Comparison of ENCODE assay signal across 8 cellular contexts in the genomic region with DNA sequence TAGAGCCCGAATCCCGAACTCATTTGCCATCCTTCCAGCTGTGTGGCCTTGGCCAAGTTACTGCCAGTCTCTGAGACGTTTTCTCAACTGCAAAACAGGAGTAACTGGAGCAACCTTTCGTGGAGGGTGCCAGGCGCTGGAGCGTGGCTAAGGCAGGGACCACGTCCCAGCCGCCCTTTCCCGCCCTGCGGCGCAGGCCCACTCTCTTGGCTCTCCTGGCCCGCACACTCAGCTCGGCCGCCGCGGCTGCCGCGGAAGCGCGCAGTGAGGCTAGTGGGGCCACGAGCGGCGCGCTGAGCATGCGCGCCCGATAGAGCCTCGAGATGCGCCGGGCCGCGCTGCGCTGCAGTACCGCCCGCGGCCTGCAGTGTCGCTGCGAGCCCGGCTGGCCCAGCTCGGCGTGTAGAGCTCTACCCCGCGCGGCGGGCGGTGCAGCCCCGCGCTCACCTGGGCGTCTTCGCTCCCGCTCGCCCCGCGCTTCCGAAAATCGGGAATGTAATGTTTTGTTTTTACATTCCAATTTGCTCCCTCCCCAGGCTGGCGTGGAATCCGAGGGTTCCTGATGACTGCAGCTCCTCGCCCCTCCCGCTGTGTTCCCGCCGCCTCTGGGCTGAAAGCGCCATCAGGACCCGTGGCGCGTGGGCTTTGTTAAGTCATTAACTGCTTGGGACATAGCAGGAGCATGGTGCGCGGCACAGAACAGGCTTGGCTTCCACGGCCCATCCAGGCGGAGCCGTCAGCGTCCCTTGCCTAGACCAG. TPM values are rescaled to one million over a fixed set of nuclear protein-coding genes. Genes with fewer than 3 reads are reported as not detected.
A peak's percentile ranks its signal among the peaks of the same experiment; 100 is the strongest.
DNase-seq lines count a peak whose midpoint lies in the region; ATAC-seq and TF ChIP-seq lines count a peak whose summit lies in the region.

No MANE protein-coding gene starts in this region.

- peaks cover 6% of the 10 kb centered on the region for H3K36me3 Mint-ChIP-seq in activated CD4-positive, alpha-beta T cell treated with anti-CD3 and anti-CD28 coated beads for 36 hours (ENCODE audit: low read depth)

- no peaks in the 10 kb centered on the region for H3K9me3 ChIP-seq in right lobe of liver

- DNase-seq in DMS114 treated with DMSO at 0.1 percent for 48 hours (lab: John Stamatoyannopoulos, UW; ENCODE audit: unreplicated experiment) (peak; percentile 26), HuH-7 (ENCODE audit: low spot score) (peak; percentile 78), coronary artery (ENCODE audit: low spot score) (no peak), right lobe of liver (peak in 2 of 3 donors; percentile 57 to 68), NCI-H187 (lab: John Stamatoyannopoulos, UW) (no peak)
- peak; percentile 87 for DNase-seq in activated CD4-positive, alpha-beta T cell treated with anti-CD3 and anti-CD28 coated beads for 36 hours
- peak in 2 of 3 donors; percentile 29 to 62 for DNase-seq in stimulated activated CD4-positive, alpha-beta T cell treated with anti-CD3 and anti-CD28 coated beads, TNF-alpha, amount 100 ng/mL, for 48 hours (ENCODE audit: low read depth in 3 of 3)

- H3K36me3 ChIP-seq in right lobe of liver: no peaks in the 10 kb centered on the region

- no peak overlapping the region for H3K27ac Mint-ChIP-seq in activated CD4-positive, alpha-beta T cell treated with anti-CD3 and anti-CD28 coated beads for 36 hours

- no peaks in the 10 kb centered on the region for H3K4me1 ChIP-seq in right lobe of liver

- H3K27ac ChIP-seq in coronary artery (no peak overlapping the region), right lobe of liver (no peak overlapping the region)

- peaks cover 25% of the 10 kb centered on the region for H3K4me1 Mint-ChIP-seq in activated CD4-positive, alpha-beta T cell treated with anti-CD3 and anti-CD28 coated beads for 36 hours

- H3K4me3 ChIP-seq in coronary artery (peak overlapping the region; percentile 60), right lobe of liver (peak overlapping the region in 2 of 3 donors; percentile 12 to 40)

- H3K27me3 Mint-ChIP-seq in activated CD4-positive, alpha-beta T cell treated with anti-CD3 and anti-CD28 coated beads for 36 hours: peaks cover 39% of the 10 kb centered on the region

- TF ChIP-seq CTCF in coronary artery (IDR thresholded peaks at IDR 0.05): peak; percentile 90
- peak; percentile 57 to 96 (median 75) for TF ChIP-seq CTCF in right lobe of liver (IDR thresholded peaks at IDR 0.05)

- H3K9me3 Mint-ChIP-seq in activated CD4-positive, alpha-beta T cell treated with anti-CD3 and anti-CD28 coated beads for 36 hours (ENCODE audit: low read depth): peaks cover 8% of the 10 kb centered on the region

- WGBS in right lobe of liver (ENCODE audit: insufficient coverage, low coverage, low lambda C conversion rate, missing lambda C conversion rate): 9% methylated on average over 22 of the region's 72 CpGs

- CTCF ChIA-PET in activated CD4-positive, alpha-beta T cell treated with anti-CD3 and anti-CD28 coated beads for 36 hours (lab: Charles Lee): interaction anchor here (0.6 to 3.6 kb wide), 24 partner anchors 12 to 1020 kb away, joined by 3 to 20 read pairs (median 4); no protein-coding TSS in a partner anchor

- H3K27me3 ChIP-seq in right lobe of liver: peaks cover 0 to 13% of the 10 kb centered on the region in 2 donors

- ATAC-seq in GM21423 (IDR thresholded peaks at IDR 0.05; ENCODE audit: unreplicated experiment): peak; percentile 69
- peak; percentile 84 for ATAC-seq in activated CD4-positive, alpha-beta T cell treated with anti-CD3 and anti-CD28 coated beads for 36 hours
- ATAC-seq in right lobe of liver: peak; percentile 88 to 94 (median 92)

- H3K4me3 Mint-ChIP-seq in activated CD4-positive, alpha-beta T cell treated with anti-CD3 and anti-CD28 coated beads for 36 hours: peak overlapping the region; percentile 75

- intact Hi-C loops in activated CD4-positive, alpha-beta T cell treated with anti-CD3 and anti-CD28 coated beads for 36 hours (cut with DNase I, micrococcal nuclease): loop anchor here (1.0 to 5.0 kb wide), 4 partner anchors 76 to 344 kb away; a partner anchor contains a TSS
- intact Hi-C loops in right lobe of liver (cut with DNase I): no loop called here

- no peak for TF ChIP-seq POLR2A in right lobe of liver (IDR thresholded peaks at IDR 0.05)

- POLR2A ChIA-PET in activated CD4-positive, alpha-beta T cell treated with anti-CD3 and anti-CD28 coated beads for 36 hours (lab: Charles Lee): interaction anchor here (1.4 kb wide), 1 partner anchor 343 kb away, joined by 5 read pairs; no protein-coding TSS in a partner anchor

RNA-seq across cellular contexts. Expression of a gene that starts 4.0 kb away (rescaled TPM):
- total RNA-seq in activated CD4-positive, alpha-beta T cell treated with anti-CD3 and anti-CD28 coated beads for 36 hours: 10 to 100 TPM; 14.0 to 16.2 TPM
- total RNA-seq in right lobe of liver: 1 to 10 TPM; 2.2 to 8.0 (median 4.4) TPM

Comparison
In these comparisons a context has a peak if more than half of its experiments do, and no peak if none do; other contexts are left out.
1. DNase-seq: peak in DMS114 treated with DMSO at 0.1 percent for 48 hours (single experiment), HuH-7 (single experiment), activated CD4-positive, alpha-beta T cell treated with anti-CD3 and anti-CD28 coated beads for 36 hours (single experiment), right lobe of liver (2 of 3) and stimulated activated CD4-positive, alpha-beta T cell treated with anti-CD3 and anti-CD28 coated beads, TNF-alpha, amount 100 ng/mL, for 48 hours (2 of 3); none in coronary artery (single experiment) and NCI-H187 (0 of 2).
2. intact Hi-C loops: an anchor here in activated CD4-positive, alpha-beta T cell treated with anti-CD3 and anti-CD28 coated beads for 36 hours (1.0 to 5.0 kb wide); none called in right lobe of liver.
3. Peak in every context shown above with its lines, with median percentiles within 50 percentile points of each other: ATAC-seq.